Comparison of ENCODE assay signal across 8 cellular contexts in the genomic region with DNA sequence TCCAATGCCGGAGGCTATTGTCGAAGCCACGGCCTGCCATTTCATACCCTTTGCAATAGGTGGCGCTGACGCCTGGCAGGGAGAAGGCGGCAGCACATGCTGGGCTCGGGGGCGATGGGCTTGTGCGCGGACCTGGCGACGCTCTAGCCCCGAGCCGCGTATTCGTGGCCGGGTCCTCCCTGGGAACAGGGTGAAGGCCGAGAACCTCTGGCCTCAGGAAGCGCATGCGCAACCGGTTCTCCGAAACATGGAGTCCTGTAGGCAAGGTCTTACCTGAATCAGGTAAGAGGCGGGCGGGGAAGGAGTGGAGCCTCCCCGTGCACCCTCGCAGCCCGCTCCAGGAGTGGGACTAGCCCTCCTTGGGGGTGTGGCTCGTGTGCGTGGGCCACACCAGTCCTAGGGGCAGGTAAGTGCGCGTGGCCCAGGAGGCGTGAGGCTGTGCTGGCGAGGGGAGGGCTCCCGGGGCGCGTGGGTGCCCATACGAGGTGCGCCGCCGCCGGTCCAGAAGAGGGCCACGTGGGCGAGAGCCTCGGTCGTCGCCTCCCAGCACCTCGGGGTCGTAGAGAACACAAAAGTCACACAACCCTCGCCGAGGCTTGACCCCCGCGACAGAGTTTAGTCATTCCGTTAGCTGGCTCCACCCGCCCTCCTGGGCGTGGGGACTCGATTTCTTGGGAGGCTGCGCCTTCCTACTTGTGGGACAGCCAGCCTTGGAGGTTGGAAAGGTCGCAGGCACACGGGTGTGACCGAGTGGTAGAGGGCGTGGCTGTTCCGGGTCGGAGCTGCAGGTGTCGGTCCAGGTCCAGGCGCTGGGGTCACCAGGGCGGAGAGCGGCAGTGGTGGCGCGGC. TPM values are rescaled to one million over a fixed set of nuclear protein-coding genes. Genes with fewer than 3 reads are reported as not detected.
A peak's percentile ranks its signal among the peaks of the same experiment; 100 is the strongest.
DNase-seq lines count a peak whose midpoint lies in the region; ATAC-seq, FAIRE-seq and TF ChIP-seq lines count a peak whose summit lies in the region.

No MANE protein-coding gene starts in this region.

- H3K4me2 ChIP-seq in endothelial cell of umbilical vein (ENCODE audit: insufficient read depth, low read length): peak overlapping the region; percentile 45

- dilution Hi-C loops in endothelial cell of umbilical vein (cut with MboI; ENCODE audit: extremely low pct_ligation_motif_present, low sequenced_read_pairs): no loop called here

- intact Hi-C loops in endothelial cell of umbilical vein (cut with micrococcal nuclease): loop anchor here (1.0 to 5.0 kb wide), 3 partner anchors 56 to 236 kb away; a partner anchor contains a TSS

- H3K4me3 Mint-ChIP-seq in stimulated activated naive CD8-positive, alpha-beta T cell treated with anti-CD3 and anti-CD28 coated beads, Interleukin-15, Interleukin-2, amounts not matched to agents 100 ng/mL and 50 ng/mL, for 24 hours: peak overlapping the region; percentile 77

- H3K27me3 ChIP-seq in endothelial cell of umbilical vein (ENCODE audit: control insufficient read depth in 2 of 2, insufficient read depth in 2 of 2, low read length in 2 of 2) (peaks cover 2 to 7% of the 10 kb centered on the region in 2 experiments), muscle layer of duodenum (ENCODE audit: low read depth, low read length) (no peaks in the 10 kb centered on the region)

- no peaks in the 10 kb centered on the region for H3K9me1 ChIP-seq in endothelial cell of umbilical vein (replicated peaks; ENCODE audit: control insufficient read depth, extremely low read depth, insufficient read depth, low read length)

- peak; percentile 61 to 65 for TF ChIP-seq CTCF in endothelial cell of umbilical vein (IDR thresholded peaks at IDR 0.05; ENCODE audit: extremely low read depth in 1 of 2, insufficient read depth in 1 of 2, low read depth in 1 of 2, low read length in 2 of 2)

- H3K27ac ChIP-seq in endothelial cell of umbilical vein (ENCODE audit: insufficient read depth, low read depth, low read length): no peak overlapping the region
- no peak overlapping the region for H3K27ac ChIP-seq in muscle layer of duodenum (ENCODE audit: low read length)

- DNase-seq in Ammon's horn (ENCODE audit: low spot score): peak; percentile 76
- peak; percentile 89 for DNase-seq in NCI-H510A (lab: John Stamatoyannopoulos, UW)
- DNase-seq in activated CD8-positive, alpha-beta memory T cell treated with anti-CD3 and anti-CD28 coated beads, Interleukin-2, amount 50 U/mL, for 48 hours: peak; percentile 77
- DNase-seq in endothelial cell of umbilical vein (ENCODE audit: low read depth, low spot score): peak; percentile 30

- H4K20me1 ChIP-seq in endothelial cell of umbilical vein (replicated peaks; ENCODE audit: control insufficient read depth, extremely low read depth, insufficient read depth, low read length): no peaks in the 10 kb centered on the region

- H3K9me3 ChIP-seq in endothelial cell of umbilical vein (replicated peaks; ENCODE audit: control insufficient read depth, insufficient read depth, low read length) (no peaks in the 10 kb centered on the region), muscle layer of duodenum (ENCODE audit: control insufficient read depth in 1 of 2, low read length in 2 of 2) (no peaks in the 10 kb centered on the region)

- POLR2A ChIA-PET in endothelial cell of umbilical vein (lab: Charles Lee): no interaction called here

- peak overlapping the region; percentile 82 for H2AFZ ChIP-seq in endothelial cell of umbilical vein (ENCODE audit: low read depth, low read length)

- TF ChIP-seq POLR2A in endothelial cell of umbilical vein (IDR thresholded peaks at IDR 0.05; ENCODE audit: low read depth, low read length): no peak

- no peaks in the 10 kb centered on the region for H3K36me3 Mint-ChIP-seq in stimulated activated naive CD8-positive, alpha-beta T cell treated with anti-CD3 and anti-CD28 coated beads, Interleukin-15, Interleukin-2, amounts not matched to agents 100 ng/mL and 50 ng/mL, for 24 hours (ENCODE audit: low read depth)

- H3K4me1 Mint-ChIP-seq in stimulated activated naive CD8-positive, alpha-beta T cell treated with anti-CD3 and anti-CD28 coated beads, Interleukin-15, Interleukin-2, amounts not matched to agents 100 ng/mL and 50 ng/mL, for 24 hours (ENCODE audit: low read depth): peaks cover 27% of the 10 kb centered on the region

- no TSS peak for BruUV-seq in endothelial cell of umbilical vein (replicated peaks; lab: Mats Ljungman, UMichigan)

- peaks cover 34% of the 10 kb centered on the region for H3K4me1 ChIP-seq in endothelial cell of umbilical vein (ENCODE audit: control insufficient read depth, extremely low read depth, insufficient read depth, low read length)
- H3K4me1 ChIP-seq in muscle layer of duodenum (ENCODE audit: control insufficient read depth in 1 of 2, insufficient read depth in 2 of 2, low read length in 2 of 2): peaks cover 0 to 10% of the 10 kb centered on the region in 2 donors

- CTCF ChIA-PET in endothelial cell of umbilical vein (lab: Charles Lee): interaction anchor here (0.9 to 1.4 kb wide), 6 partner anchors 9 to 390 kb away, joined by 3 to 5 read pairs (median 3); no protein-coding TSS in a partner anchor

- H3K9me3 Mint-ChIP-seq in stimulated activated naive CD8-positive, alpha-beta T cell treated with anti-CD3 and anti-CD28 coated beads, Interleukin-15, Interleukin-2, amounts not matched to agents 100 ng/mL and 50 ng/mL, for 24 hours: no peaks in the 10 kb centered on the region

- H3K9ac ChIP-seq in endothelial cell of umbilical vein (replicated peaks; ENCODE audit: extremely low read depth, insufficient read depth, low read length): no peak overlapping the region

- peaks cover 47% of the 10 kb centered on the region for H3K27me3 Mint-ChIP-seq in stimulated activated naive CD8-positive, alpha-beta T cell treated with anti-CD3 and anti-CD28 coated beads, Interleukin-15, Interleukin-2, amounts not matched to agents 100 ng/mL and 50 ng/mL, for 24 hours

- H3K36me3 ChIP-seq in endothelial cell of umbilical vein (ENCODE audit: control insufficient read depth in 2 of 2, extremely low read depth in 1 of 2, insufficient read depth in 2 of 2, low read length in 2 of 2) (no peaks in the 10 kb centered on the region), muscle layer of duodenum (ENCODE audit: control insufficient read depth in 1 of 2, insufficient read depth in 2 of 2, low read length in 2 of 2) (no peaks in the 10 kb centered on the region)

- peak overlapping the region; percentile 65 for H3K27ac Mint-ChIP-seq in stimulated activated naive CD8-positive, alpha-beta T cell treated with anti-CD3 and anti-CD28 coated beads, Interleukin-15, Interleukin-2, amounts not matched to agents 100 ng/mL and 50 ng/mL, for 24 hours

- no peak for FAIRE-seq in endothelial cell of umbilical vein (lab: Jason Lieb, UNC)

- no peaks in the 10 kb centered on the region for H3K79me2 ChIP-seq in endothelial cell of umbilical vein (ENCODE audit: control insufficient read depth, insufficient read depth, low read length)

- peak; percentile 42 for ATAC-seq in GM19467 (IDR thresholded peaks at IDR 0.05; ENCODE audit: unreplicated experiment)
- ATAC-seq in HG02678 (IDR thresholded peaks at IDR 0.05; ENCODE audit: unreplicated experiment): no peak

- H3K4me3 ChIP-seq in endothelial cell of umbilical vein (replicated peaks in 1 of 3; ENCODE audit: insufficient read depth in 1 of 3, low read depth in 1 of 3, low read length in 3 of 3): peak overlapping the region in 2 of 3 experiments; percentile 24 to 26
- peak overlapping the region; percentile 63 to 67 for H3K4me3 ChIP-seq in muscle layer of duodenum (ENCODE audit: low read depth in 1 of 2, low read length in 2 of 2)

TF ChIP-seq in endothelial cell of umbilical vein, 7 proteins besides CTCF, POLR2A, EP300 and RAD21:
- TF ChIP-seq GATA2 (IDR thresholded peaks at IDR 0.05; ENCODE audit: insufficient read depth, insufficient read length, low read depth, low read length): no peak
- no peak for TF ChIP-seq JUN (IDR thresholded peaks at IDR 0.05; ENCODE audit: borderline replicate concordance, insufficient read depth, insufficient read length, low read depth)
- TF ChIP-seq FOS (IDR thresholded peaks at IDR 0.05; ENCODE audit: borderline replicate concordance, insufficient read depth, low read length): no peak
- TF ChIP-seq, protein P1, sequence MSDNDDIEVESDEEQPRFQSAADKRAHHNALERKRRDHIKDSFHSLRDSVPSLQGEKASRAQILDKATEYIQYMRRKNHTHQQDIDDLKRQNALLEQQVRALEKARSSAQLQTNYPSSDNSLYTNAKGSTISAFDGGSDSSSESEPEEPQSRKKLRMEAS (IDR thresholded peaks at IDR 0.05; ENCODE audit: insufficient read depth, insufficient read length): peak; percentile 11
- no peak for TF ChIP-seq MYC (IDR thresholded peaks at IDR 0.05; ENCODE audit: low read depth, low read length)

RNA-seq across cellular contexts. Expression of a gene that starts 5.5 kb away (rescaled TPM):
- 52.6 and 62.1 TPM in 2 replicates for total RNA-seq in endothelial cell of umbilical vein
- 44.3 and 46.7 TPM in 2 replicates for polyA plus RNA-seq in endothelial cell of umbilical vein
- polyA plus RNA-seq in endothelial cell of umbilical vein (2011; cell fraction: cytosol; rRNA removed): 56.2 and 58.6 TPM in 2 replicates
- polyA plus RNA-seq in endothelial cell of umbilical vein (2011; cell fraction: nucleus; rRNA removed): 35.2 and 42.6 TPM in 2 replicates
- 75.3 and 78.8 TPM in 2 replicates for polyA plus RNA-seq in endothelial cell of umbilical vein (2012)
- 90.2 and 125 TPM in 2 replicates for polyA minus RNA-seq in endothelial cell of umbilical vein
- polyA minus RNA-seq in endothelial cell of umbilical vein (2011; cell fraction: cytosol; rRNA and poly(A)+ RNA removed): 41.6 TPM
- 26.0 and 49.8 TPM in 2 replicates for polyA minus RNA-seq in endothelial cell of umbilical vein (2011; cell fraction: nucleus; rRNA and poly(A)+ RNA removed)

RNA-seq across cellular contexts. Expression of a gene that starts 45.5 kb away (rescaled TPM):
- 25.9 and 26.8 TPM in 2 replicates for total RNA-seq in endothelial cell of umbilical vein
- polyA plus RNA-seq in endothelial cell of umbilical vein: 15.5 and 19.5 TPM in 2 replicates
- polyA plus RNA-seq in endothelial cell of umbilical vein (2011; cell fraction: cytosol; rRNA removed): 18.5 and 22.4 TPM in 2 replicates
- 24.1 and 24.3 TPM in 2 replicates for polyA plus RNA-seq in endothelial cell of umbilical vein (2011; cell fraction: nucleus; rRNA removed)
- polyA plus RNA-seq in endothelial cell of umbilical vein (2012): 16.5 and 17.0 TPM in 2 replicates
- 16.0 and 21.5 TPM in 2 replicates for polyA minus RNA-seq in endothelial cell of umbilical vein
- 5.7 TPM for polyA minus RNA-seq in endothelial cell of umbilical vein (2011; cell fraction: cytosol; rRNA and poly(A)+ RNA removed)
- 11.5 and 17.6 TPM in 2 replicates for polyA minus RNA-seq in endothelial cell of umbilical vein (2011; cell fraction: nucleus; rRNA and poly(A)+ RNA removed)

Comparison
In these comparisons a context has a peak if more than half of its experiments do, and no peak if none do; other contexts are left out.
1. DNase-seq: peak in every context shown above with its lines; median percentile 89 in NCI-H510A; 77 in activated CD8-positive, alpha-beta memory T cell treated with anti-CD3 and anti-CD28 coated beads, Interleukin-2, amount 50 U/mL, for 48 hours; 76 in Ammon's horn; 30 in endothelial cell of umbilical vein.